ENCODE assay signal across 11 cellular contexts in the genomic region with DNA sequence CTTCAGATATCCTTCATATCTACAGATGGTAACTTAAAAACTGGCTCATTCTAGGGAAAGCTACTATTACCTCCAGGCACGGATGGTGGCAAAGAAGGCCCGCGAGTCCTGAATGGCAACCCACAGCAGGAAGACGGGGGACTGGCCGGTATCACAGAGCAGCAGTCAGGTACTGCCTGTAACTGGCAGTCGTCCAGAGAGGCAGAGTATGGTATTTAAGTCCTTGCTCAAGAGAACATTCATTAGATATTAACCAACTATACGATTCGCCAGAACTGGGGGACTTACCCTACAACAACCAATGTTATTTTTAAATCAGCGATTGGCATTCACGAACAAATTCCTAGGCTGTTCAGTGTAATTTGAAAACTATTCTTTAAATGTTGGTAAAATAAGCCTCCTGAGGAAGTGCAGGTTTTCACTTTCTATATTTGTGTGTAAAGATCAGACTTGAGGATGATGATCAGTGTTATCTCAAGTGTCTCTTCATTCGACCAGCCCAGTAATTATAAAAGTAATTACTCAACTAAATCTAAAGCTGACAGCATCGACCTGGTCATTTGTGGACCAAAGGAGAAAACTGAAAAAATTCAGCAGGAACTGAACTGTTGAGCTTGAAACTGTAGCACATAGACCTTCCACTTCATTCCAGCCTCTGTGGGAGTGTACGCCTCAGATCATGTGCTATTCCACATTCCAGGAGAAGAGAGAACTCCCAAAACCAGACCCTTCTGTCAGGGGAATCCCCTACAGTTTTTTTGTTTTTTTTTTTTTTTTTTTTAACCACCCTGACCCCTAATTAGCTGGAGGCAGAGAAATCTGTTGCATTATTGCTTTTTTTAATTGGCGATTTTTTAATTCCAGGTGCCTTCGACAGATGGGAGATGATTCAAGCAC.
DNase-seq lines count a peak whose midpoint lies in the region; ATAC-seq and TF ChIP-seq lines count a peak whose summit lies in the region.
"Had no signal": no experiment of that assay in that cellular context is flagged by ENCODE, and none has a peak within 500 bp of the region (broad histone marks: within the 10 kb centered on the region; RNA-seq: fewer than 3 reads in every experiment).

No MANE protein-coding gene starts in this region.

- peak overlapping the region; percentile 52 for H3K4me2 ChIP-seq in OCI-LY1 (ENCODE audit: low read length)

- H3K27me3 ChIP-seq in OCI-LY1 (ENCODE audit: insufficient read depth, low read length) (no peaks in the 10 kb centered on the region), uterus (no peaks in the 10 kb centered on the region)

- H3K9ac ChIP-seq in OCI-LY1 (ENCODE audit: low read length), result peak overlapping the region; percentile 33

- H3K4me3 Mint-ChIP-seq in activated naive CD8-positive, alpha-beta T cell treated with anti-CD3 and anti-CD28 coated beads for 36 hours, result no peak overlapping the region
- no peak overlapping the region for H3K4me3 Mint-ChIP-seq in activated naive CD8-positive, alpha-beta T cell treated with anti-CD3 and anti-CD28 coated beads, Interleukin-2, amount 50 U/mL, for 24 hours
- no peak overlapping the region for H3K4me3 Mint-ChIP-seq in immature natural killer cell

- peak overlapping the region; percentile 100 for H3K27ac ChIP-seq in OCI-LY1 (ENCODE audit: low read depth, low read length, poor library complexity, severe bottlenecking)
- H3K27ac ChIP-seq in uterus, result peak overlapping the region; percentile 24 to 62
- H3K27ac ChIP-seq: thoracic aorta had no signal

- no peak overlapping the region for H2AFZ ChIP-seq in OCI-LY1 (ENCODE audit: low read length)

- H3K4me3 ChIP-seq in OCI-LY1 (ENCODE audit: low read depth, low read length, poor library complexity, severe bottlenecking), result peak overlapping the region; percentile 34
- no peak overlapping the region for H3K4me3 ChIP-seq in uterus
- H3K4me3 ChIP-seq: thoracic aorta had no signal

- H3K9me3 Mint-ChIP-seq in activated naive CD8-positive, alpha-beta T cell treated with anti-CD3 and anti-CD28 coated beads for 36 hours, result no peaks in the 10 kb centered on the region
- H3K9me3 Mint-ChIP-seq in activated naive CD8-positive, alpha-beta T cell treated with anti-CD3 and anti-CD28 coated beads, Interleukin-2, amount 50 U/mL, for 24 hours, result no peaks in the 10 kb centered on the region
- H3K9me3 Mint-ChIP-seq in immature natural killer cell, result no peaks in the 10 kb centered on the region

- H4K20me1 ChIP-seq in OCI-LY1 (ENCODE audit: insufficient read depth, low read length), result no peaks in the 10 kb centered on the region

- no peak for ATAC-seq in activated naive CD8-positive, alpha-beta T cell treated with anti-CD3 and anti-CD28 coated beads, Interleukin-2, amount 50 U/mL, for 24 hours
- no peak for ATAC-seq in HG03159 (IDR thresholded peaks at IDR 0.05; ENCODE audit: unreplicated experiment)
- ATAC-seq in HG02981 (IDR thresholded peaks at IDR 0.05; ENCODE audit: unreplicated experiment), result no peak

- no peaks in the 10 kb centered on the region for H3K4me1 Mint-ChIP-seq in activated naive CD8-positive, alpha-beta T cell treated with anti-CD3 and anti-CD28 coated beads for 36 hours
- H3K4me1 Mint-ChIP-seq in activated naive CD8-positive, alpha-beta T cell treated with anti-CD3 and anti-CD28 coated beads, Interleukin-2, amount 50 U/mL, for 24 hours, result peaks cover 7% of the 10 kb centered on the region
- no peaks in the 10 kb centered on the region for H3K4me1 Mint-ChIP-seq in immature natural killer cell

- H3K9me2 ChIP-seq in OCI-LY1 (ENCODE audit: low read depth, low read length), result no peaks in the 10 kb centered on the region

- no peaks in the 10 kb centered on the region for H3K27me3 Mint-ChIP-seq in activated naive CD8-positive, alpha-beta T cell treated with anti-CD3 and anti-CD28 coated beads for 36 hours
- H3K27me3 Mint-ChIP-seq in activated naive CD8-positive, alpha-beta T cell treated with anti-CD3 and anti-CD28 coated beads, Interleukin-2, amount 50 U/mL, for 24 hours, result no peaks in the 10 kb centered on the region
- H3K27me3 Mint-ChIP-seq in immature natural killer cell (ENCODE audit: low read depth in 3 of 3), result peaks cover 2 to 4% (median 2%) of the 10 kb centered on the region in 3 donors

- peak overlapping the region; percentile 27 for H3K27ac Mint-ChIP-seq in activated naive CD8-positive, alpha-beta T cell treated with anti-CD3 and anti-CD28 coated beads for 36 hours
- H3K27ac Mint-ChIP-seq in activated naive CD8-positive, alpha-beta T cell treated with anti-CD3 and anti-CD28 coated beads, Interleukin-2, amount 50 U/mL, for 24 hours, result no peak overlapping the region
- peak overlapping the region in 4 of 6 donors; percentile 2 to 74 (median 64) for H3K27ac Mint-ChIP-seq in immature natural killer cell

- peaks cover 14% of the 10 kb centered on the region for H3K36me3 Mint-ChIP-seq in activated naive CD8-positive, alpha-beta T cell treated with anti-CD3 and anti-CD28 coated beads for 36 hours
- H3K36me3 Mint-ChIP-seq in activated naive CD8-positive, alpha-beta T cell treated with anti-CD3 and anti-CD28 coated beads, Interleukin-2, amount 50 U/mL, for 24 hours (ENCODE audit: low read depth), result peaks cover 26% of the 10 kb centered on the region
- peaks cover 22 to 61% (median 36%) of the 10 kb centered on the region in 3 donors for H3K36me3 Mint-ChIP-seq in immature natural killer cell

- TF ChIP-seq CTCF in OCI-LY1 (IDR thresholded peaks at IDR 0.05; ENCODE audit: low read length), result no peak
- TF ChIP-seq CTCF in uterus (IDR thresholded peaks at IDR 0.05), result no peak

- H3F3A ChIP-seq in OCI-LY1 (ENCODE audit: insufficient read depth, low read length), result no peaks in the 10 kb centered on the region

- TF ChIP-seq POLR2A in uterus (IDR thresholded peaks at IDR 0.05), result no peak

- intact Hi-C loops in uterus (cut with DNase I; ENCODE audit: low total_unique reads), result no loop called here

- DNase-seq in activated naive CD8-positive, alpha-beta T cell treated with anti-CD3 and anti-CD28 coated beads for 36 hours, result no peak
- DNase-seq in activated naive CD8-positive, alpha-beta T cell treated with anti-CD3 and anti-CD28 coated beads, Interleukin-2, amount 50 U/mL, for 24 hours, result no peak
- no peak for DNase-seq in immature natural killer cell
- DNase-seq in uterus, result no peak
- DNase-seq in amniotic stem cell (lab: John Stamatoyannopoulos, UW), result no peak
- DNase-seq: activated CD4-positive, alpha-beta T cell treated with anti-CD3 and anti-CD28 coated beads, Interleukin-2, amount 50 U/mL, for 4 hours; occipital lobe had no signal

- H3K4me1 ChIP-seq in OCI-LY1 (ENCODE audit: insufficient read depth, low read length, severe bottlenecking) (peaks cover 87% of the 10 kb centered on the region), uterus (no peaks in the 10 kb centered on the region)

- H3K36me3 ChIP-seq in OCI-LY1 (ENCODE audit: insufficient read depth, low read length), result peaks cover 96% of the 10 kb centered on the region
- H3K36me3 ChIP-seq in uterus, result no peaks in the 10 kb centered on the region

- no peaks in the 10 kb centered on the region for H3K79me2 ChIP-seq in OCI-LY1 (ENCODE audit: insufficient read depth, low read length)

- H3K9me3 ChIP-seq in OCI-LY1 (ENCODE audit: low read length) (no peaks in the 10 kb centered on the region), uterus (no peaks in the 10 kb centered on the region)
- H3K9me3 ChIP-seq: thoracic aorta had no signal
